Comparison of ENCODE assay signal across 28 cellular contexts in genomic region chr4:1796486-1797204, GRCh38. TPM values are rescaled to one million over a fixed set of nuclear protein-coding genes. Genes with fewer than 3 reads are reported as not detected.
A peak's percentile ranks its signal among the peaks of the same experiment; 100 is the strongest.
DNase-seq lines count a peak whose midpoint lies in the region; ATAC-seq, FAIRE-seq and TF ChIP-seq lines count a peak whose summit lies in the region.
"Had no signal": no experiment of that assay in that cellular context is flagged by ENCODE, and none has a peak within 500 bp of the region (broad histone marks: within the 10 kb centered on the region; RNA-seq: fewer than 3 reads in every experiment).

No MANE protein-coding gene starts in this region.

- 56 to 76% methylated on average over 9 to 14 of the region's 14 CpGs for WGBS in body of pancreas, 2 donors
- WGBS in HepG2 (ENCODE audit: low lambda C conversion rate) = 79% methylated on average over 7 of the region's 14 CpGs
- WGBS in neuronal stem cell (ENCODE audit: extremely low coverage in 2 of 2, insufficient read length in 2 of 2, insufficient replicate concordance in 1 of 2), 2 donors = no CpG with 5 or more reads among the region's 14 CpGs

- TF ChIP-seq EP300 in HepG2 (IDR thresholded peaks at IDR 0.05; ENCODE audit: low read depth in 2 of 2, low read length in 2 of 2) (no peak), HepG2 (CRISPR knock-in tag; IDR thresholded peaks at IDR 0.05; ENCODE audit: borderline replicate concordance) (no peak)

- TF ChIP-seq CTCF in 22Rv1 (IDR thresholded peaks at IDR 0.05) = no peak
- TF ChIP-seq CTCF in body of pancreas (IDR thresholded peaks at IDR 0.05) = no peak
- TF ChIP-seq CTCF in HepG2 (CRISPR knock-in tag; IDR thresholded peaks at IDR 0.05) = no peak
- TF ChIP-seq CTCF in glutamatergic neuron (IDR thresholded peaks at IDR 0.05; ENCODE audit: partially characterized antibody, unreplicated experiment) = no peak

- no peak overlapping the region for H2BK15ac ChIP-seq in neuronal stem cell (ENCODE audit: low read length)

- no peak overlapping the region for H3K14ac ChIP-seq in neuronal stem cell (ENCODE audit: low read length)

- DNase-seq in body of pancreas (no peak), HepG2 (ENCODE audit: low spot score) (no peak), neuronal stem cell (ENCODE audit: low spot score) (no peak), glutamatergic neuron (no peak), NCI-H128 (lab: John Stamatoyannopoulos, UW; ENCODE audit: unreplicated experiment) (no peak), KG1 (lab: John Stamatoyannopoulos, UW) (no peak), activated T-cell treated with anti-CD3 and anti-CD28 coated beads for 4 hours (no peak)
- DNase-seq: 8988T; activated gamma-delta T cell treated with Interleukin-2 at 50 U/mL for 16 hours; activated naive CD8-positive, alpha-beta T cell treated with anti-CD3 and anti-CD28 coated beads, Interleukin-2, amount 10 ng/mL, durations not matched to agents 7 days and 5 days; activated T-cell treated with anti-CD3 and anti-CD28 coated beads, Interleukin-2, amount 50 U/mL, for 4 hours; DMS79 treated with DMSO at 0.1 percent for 48 hours; GDM1; NCI-H1105; NCI-H2029; NK-92 treated with Interleukin-12 subunit alpha and Interleukin-12 subunit beta, amount 100 ng/mL, for 24 hours; PC-3; stimulated activated naive CD4-positive, alpha-beta T cell had no signal

- H2BK5ac ChIP-seq in neuronal stem cell (ENCODE audit: low read length) = peak overlapping the region; percentile 75

- TF ChIP-seq POLR2A in body of pancreas (IDR thresholded peaks at IDR 0.05) (no peak), HepG2 (IDR thresholded peaks at IDR 0.05; ENCODE audit: insufficient read depth in 1 of 2, low read depth in 2 of 2, low read length in 2 of 2) (no peak; a peak in 1 of 4 replicates)

- H3K9ac ChIP-seq in HepG2 (ENCODE audit: insufficient read depth, low read depth, low read length) (peak overlapping the region; percentile 94), neuronal stem cell (ENCODE audit: low read depth, low read length, poor library complexity) (no peak overlapping the region)

- H3K79me2 ChIP-seq in HepG2 (ENCODE audit: insufficient read depth, low read length) = peaks cover 61% of the 10 kb centered on the region

- no peak overlapping the region for H3K4ac ChIP-seq in neuronal stem cell (ENCODE audit: low read length)

- TF ChIP-seq RAD21 in HepG2 (CRISPR knock-in tag; IDR thresholded peaks at IDR 0.05) = no peak

- peaks cover 12% of the 10 kb centered on the region for H3K27me3 Mint-ChIP-seq in glutamatergic neuron (ENCODE audit: unreplicated experiment)

- no peak overlapping the region for H4K8ac ChIP-seq in neuronal stem cell (ENCODE audit: low read depth, low read length)

- H3K27me3 ChIP-seq in body of pancreas (peaks cover 0 to 6% of the 10 kb centered on the region in 2 donors), HepG2 (ENCODE audit: control insufficient read depth in 1 of 2, insufficient read depth in 2 of 2, low read length in 2 of 2) (peaks cover 2 to 5% of the 10 kb centered on the region in 2 experiments; a peak in 3 of 5 replicates), neuronal stem cell (ENCODE audit: control insufficient read depth in 3 of 3, insufficient read depth in 3 of 3, low read depth in 1 of 3, low read length in 3 of 3) (peaks cover 11 to 36% (median 15%) of the 10 kb centered on the region in 3 experiments)

- ATAC-seq in body of pancreas (no peak), HepG2 (no peak)
- ATAC-seq: activated T-cell treated with anti-CD3 and anti-CD28 coated beads, Interleukin-2, amount 50 U/mL, for 4 hours; gastroesophageal sphincter; PC-3; Right ventricle myocardium inferior; SK-N-SH treated with all-trans-retinoic acid at 6 μM for 48 hours had no signal

- peak overlapping the region; percentile 59 for H3K18ac ChIP-seq in neuronal stem cell (ENCODE audit: low read length)

- BruUV-seq in HepG2 (replicated peaks; lab: Mats Ljungman, UMichigan) = no TSS peak

- H2BK120ac ChIP-seq in neuronal stem cell (ENCODE audit: low read depth, low read length) = no peak overlapping the region

- H3K79me1 ChIP-seq in neuronal stem cell (ENCODE audit: low read depth, low read length) = peaks cover 15% of the 10 kb centered on the region

- H3K27ac Mint-ChIP-seq in glutamatergic neuron (ENCODE audit: unreplicated experiment) = no peak overlapping the region
- H3K27ac Mint-ChIP-seq: activated naive CD8-positive, alpha-beta T cell treated with anti-CD3 and anti-CD28 coated beads, Interleukin-2, amount 10 ng/mL, durations not matched to agents 7 days and 5 days; memory B cell; T-helper 1 cell treated with Interleukin-12 subunit alpha and Interleukin-12 subunit beta and Interleukin-4 antibody, amounts not matched to agents 30 μg/mL and 1 μg/mL, for 36 hours had no signal

- H3K9me3 ChIP-seq in body of pancreas (no peaks in the 10 kb centered on the region), HepG2 (ENCODE audit: low read length) (no peaks in the 10 kb centered on the region), neuronal stem cell (replicated peaks in 1 of 2; ENCODE audit: control insufficient read depth in 2 of 2, insufficient read depth in 1 of 2, low read depth in 1 of 2, low read length in 2 of 2) (peaks cover 0 to 2% of the 10 kb centered on the region in 2 donors)
- H3K9me3 ChIP-seq: ascending aorta, gastroesophageal sphincter had no signal

- H3K9me3 Mint-ChIP-seq in glutamatergic neuron (ENCODE audit: unreplicated experiment) = peaks cover 2% of the 10 kb centered on the region
- H3K9me3 Mint-ChIP-seq: activated naive CD8-positive, alpha-beta T cell treated with anti-CD3 and anti-CD28 coated beads, Interleukin-2, amount 10 ng/mL, durations not matched to agents 7 days and 5 days; activated T-cell treated with anti-CD3 and anti-CD28 coated beads, Interleukin-2, amount 50 U/mL, for 4 hours; memory B cell; T-helper 1 cell treated with Interleukin-12 subunit alpha and Interleukin-12 subunit beta and Interleukin-4 antibody, amounts not matched to agents 30 μg/mL and 1 μg/mL, for 36 hours had no signal

- CTCF ChIA-PET in HepG2 (lab: Yijun Ruan, JAX; ENCODE audit: low intra/inter-chr PET ratio, low total read pairs) = interaction anchor here (3.3 kb wide), 1 partner anchor 13 kb away, joined by 11 read pairs; no protein-coding TSS in a partner anchor

- H3K4me2 ChIP-seq in HepG2 (ENCODE audit: low read depth, low read length) (peak overlapping the region; percentile 94), neuronal stem cell (ENCODE audit: insufficient read depth, low read length, poor library complexity, severe bottlenecking) (no peak overlapping the region)

- H3K27ac ChIP-seq in 22Rv1 (peak overlapping the region; percentile 92), body of pancreas (peak overlapping the region in 3 of 4 donors; percentile 51 to 84 (median 72)), HepG2 (ENCODE audit: extremely low read length, insufficient read depth, low read length) (peak overlapping the region; percentile 92), neuronal stem cell (replicated peaks; ENCODE audit: low read length) (no peak overlapping the region)
- H3K27ac ChIP-seq: ascending aorta, gastroesophageal sphincter had no signal

- peaks cover 20% of the 10 kb centered on the region for H4K20me1 ChIP-seq in HepG2 (ENCODE audit: insufficient read depth, low read length)

- H3K36me3 ChIP-seq in body of pancreas (replicated peaks in 1 of 2; ENCODE audit: insufficient read depth in 1 of 2, low read depth in 2 of 2) = no peaks in the 10 kb centered on the region
- peaks cover 12 to 28% of the 10 kb centered on the region in 2 experiments; a peak in 3 of 5 replicates for H3K36me3 ChIP-seq in HepG2 (replicated peaks in 1 of 2; ENCODE audit: control insufficient read depth in 1 of 2, insufficient read depth in 2 of 2, low read length in 2 of 2)
- H3K36me3 ChIP-seq in neuronal stem cell (replicated peaks in 1 of 2; ENCODE audit: control insufficient read depth in 2 of 2, insufficient read depth in 2 of 2, low read length in 2 of 2) = peaks cover 0 to 13% of the 10 kb centered on the region in 2 donors
- H3K36me3 ChIP-seq: ascending aorta, gastroesophageal sphincter had no signal

- no peaks in the 10 kb centered on the region for H3K4me1 Mint-ChIP-seq in glutamatergic neuron (ENCODE audit: low read depth, unreplicated experiment)
- H3K4me1 Mint-ChIP-seq: activated naive CD8-positive, alpha-beta T cell treated with anti-CD3 and anti-CD28 coated beads, Interleukin-2, amount 10 ng/mL, durations not matched to agents 7 days and 5 days; memory B cell had no signal

- POLR2A ChIA-PET in HepG2 (lab: Yijun Ruan, JAX) = interaction anchor here (1.5 to 28.6 kb wide), 5 partner anchors 10 to 76 kb away, joined by 4 to 1258 read pairs (median 48); partner anchors contain the start of genes TACC3 and TMEM129

- intact Hi-C loops in body of pancreas (cut with DNase I) (no loop called here), HepG2 (cut with micrococcal nuclease; ENCODE audit: unreplicated experiment) (loop anchor here (2.0 to 5.0 kb wide), 2 partner anchors 14 to 49 kb away; no protein-coding TSS in a partner anchor)

- peak overlapping the region; percentile 85 for H3K23ac ChIP-seq in neuronal stem cell (ENCODE audit: low read depth, low read length, poor library complexity)

- no peak for FAIRE-seq in HepG2 (lab: Jason Lieb, UNC)
- FAIRE-seq: TTC549, urothelium cell line had no signal

- H3K4me3 ChIP-seq in body of pancreas = no peak overlapping the region
- peak overlapping the region; percentile 94 to 98 (median 95) for H3K4me3 ChIP-seq in HepG2 (replicated peaks in 1 of 3; ENCODE audit: insufficient read depth in 1 of 3, low read depth in 2 of 3, low read length in 3 of 3)
- H3K4me3 ChIP-seq in neuronal stem cell (ENCODE audit: low read length in 2 of 2) = no peak overlapping the region
- H3K4me3 ChIP-seq: ascending aorta, gastroesophageal sphincter had no signal

- H2AFZ ChIP-seq in HepG2 (ENCODE audit: low read length) (no peak overlapping the region), neuronal stem cell (ENCODE audit: low read length) (no peak overlapping the region)

- no peaks in the 10 kb centered on the region for H3K36me3 Mint-ChIP-seq in glutamatergic neuron (ENCODE audit: unreplicated experiment)
- H3K36me3 Mint-ChIP-seq: activated naive CD8-positive, alpha-beta T cell treated with anti-CD3 and anti-CD28 coated beads, Interleukin-2, amount 10 ng/mL, durations not matched to agents 7 days and 5 days; memory B cell had no signal

- H4K91ac ChIP-seq in neuronal stem cell (ENCODE audit: low read depth, low read length, poor library complexity) = no peak overlapping the region

- in situ Hi-C loops in HepG2 (cut with HindIII; ENCODE audit: extremely low pct_ligation_motif_present, low pct_unique_long_range_greater_than_20kb) = no loop called here

- H3K4me1 ChIP-seq in body of pancreas (peaks cover 76% of the 10 kb centered on the region), HepG2 (ENCODE audit: insufficient read depth, low read length) (peaks cover 71% of the 10 kb centered on the region), neuronal stem cell (ENCODE audit: control insufficient read depth in 2 of 2, insufficient read depth in 1 of 2, low read depth in 1 of 2, low read length in 2 of 2) (peaks cover 11 to 19% of the 10 kb centered on the region in 2 donors)

- H2AK5ac ChIP-seq in neuronal stem cell (ENCODE audit: low read depth, low read length) = peak overlapping the region; percentile 90

- H2BK12ac ChIP-seq in neuronal stem cell (ENCODE audit: low read length) = no peak overlapping the region

- no peak overlapping the region for H3K4me3 Mint-ChIP-seq in glutamatergic neuron (ENCODE audit: unreplicated experiment)
- H3K4me3 Mint-ChIP-seq: activated naive CD8-positive, alpha-beta T cell treated with anti-CD3 and anti-CD28 coated beads, Interleukin-2, amount 10 ng/mL, durations not matched to agents 7 days and 5 days; activated T-cell treated with anti-CD3 and anti-CD28 coated beads, Interleukin-2, amount 50 U/mL, for 4 hours; memory B cell; T-helper 1 cell treated with Interleukin-12 subunit alpha and Interleukin-12 subunit beta and Interleukin-4 antibody, amounts not matched to agents 30 μg/mL and 1 μg/mL, for 36 hours had no signal

RNA-seq across cellular contexts. Expression of gene FGFR3, which starts 3.6 kb away (rescaled TPM):
- total RNA-seq in body of pancreas (100 to 1,000 TPM; 114 to 196 TPM), HepG2 (2016; rRNA removed; fragmentation: Illumina TruSeq; extraction: Trizol) (40.2 and 103 TPM in 2 replicates), glutamatergic neuron (ENCODE audit: unreplicated experiment) (11.3 TPM)
- total RNA-seq in HepG2 (2016; cell fraction: cytosol; rRNA removed; fragmentation: Illumina TruSeq; extraction: Trizol; ENCODE audit: low read depth) = 18.3 and 22.4 TPM in 2 replicates
- total RNA-seq in HepG2 (2016; cell fraction: insoluble cytoplasmic fraction; rRNA removed; fragmentation: Illumina TruSeq; extraction: Trizol) = 38.7 and 106 TPM in 2 replicates
- total RNA-seq in HepG2 (2016; cell fraction: membrane; rRNA removed; fragmentation: Illumina TruSeq; extraction: Trizol) = 39.4 and 45.4 TPM in 2 replicates
- total RNA-seq in HepG2 (2016; cell fraction: nucleus; rRNA removed; fragmentation: Illumina TruSeq; extraction: Trizol) = 114 and 144 TPM in 2 replicates
- 109 and 159 TPM in 2 replicates for polyA plus RNA-seq in HepG2 (2011; rRNA removed)
- 87.8 and 132 TPM in 2 replicates for polyA plus RNA-seq in HepG2 (2011; cell fraction: cytosol; rRNA removed)
- polyA plus RNA-seq in HepG2 (2011; cell fraction: nucleus; rRNA removed) = 914 and 1,354 TPM in 2 replicates
- 127 and 140 TPM in 2 replicates for polyA plus RNA-seq in HepG2 (2012)
- 6.7 and 7.6 TPM in 2 replicates for polyA plus RNA-seq in HepG2 (2016; cell fraction: cytosol; fragmentation: Illumina TruSeq; extraction: Trizol; ENCODE audit: low read depth)
- polyA plus RNA-seq in HepG2 (2016; cell fraction: insoluble cytoplasmic fraction; fragmentation: Illumina TruSeq; extraction: Trizol; ENCODE audit: low read depth) = 36.5 and 42.1 TPM in 2 replicates
- polyA plus RNA-seq in HepG2 (2016; cell fraction: membrane; fragmentation: Illumina TruSeq; extraction: Trizol; ENCODE audit: low read depth) = 24.3 and 24.6 TPM in 2 replicates
- polyA plus RNA-seq in HepG2 (2016; cell fraction: nucleus; fragmentation: Illumina TruSeq; extraction: Trizol; ENCODE audit: insufficient read depth, low read depth) = 393 and 407 TPM in 2 replicates
- 7.3 and 222 TPM in 2 replicates for polyA minus RNA-seq in HepG2 (2011; rRNA and poly(A)+ RNA removed; ENCODE audit: low replicate concordance)
- polyA minus RNA-seq in HepG2 (2011; cell fraction: cytosol; rRNA and poly(A)+ RNA removed) = 97.8 and 100 TPM in 2 replicates
- polyA minus RNA-seq in HepG2 (2011; cell fraction: nucleus; rRNA and poly(A)+ RNA removed) = 130 and 153 TPM in 2 replicates
- 7.2 TPM for polyA plus RNA-seq in neuronal stem cell (2013, experiment 1 of 2)
- polyA plus RNA-seq in neuronal stem cell (2013, experiment 2 of 2) = 7.6 TPM
- total RNA-seq: myocyte had no signal

RNA-seq across cellular contexts. Expression of gene LETM1, which starts 59.3 kb away (rescaled TPM):
- total RNA-seq in body of pancreas = 10 to 100 TPM; 23.3 to 52.4 TPM
- total RNA-seq in HepG2 (2016; rRNA removed; fragmentation: Illumina TruSeq; extraction: Trizol) = 29.4 and 41.6 TPM in 2 replicates
- 5.3 and 7.1 TPM in 2 replicates for total RNA-seq in HepG2 (2016; cell fraction: cytosol; rRNA removed; fragmentation: Illumina TruSeq; extraction: Trizol; ENCODE audit: low read depth)
- 25.4 and 43.2 TPM in 2 replicates for total RNA-seq in HepG2 (2016; cell fraction: insoluble cytoplasmic fraction; rRNA removed; fragmentation: Illumina TruSeq; extraction: Trizol)
- 10.6 and 10.8 TPM in 2 replicates for total RNA-seq in HepG2 (2016; cell fraction: membrane; rRNA removed; fragmentation: Illumina TruSeq; extraction: Trizol)
- 39.8 and 46.4 TPM in 2 replicates for total RNA-seq in HepG2 (2016; cell fraction: nucleus; rRNA removed; fragmentation: Illumina TruSeq; extraction: Trizol)
- polyA plus RNA-seq in HepG2 (2011; rRNA removed) = 9.7 and 14.7 TPM in 2 replicates
- 6.3 and 8.5 TPM in 2 replicates for polyA plus RNA-seq in HepG2 (2011; cell fraction: cytosol; rRNA removed)
- 56.2 and 61.1 TPM in 2 replicates for polyA plus RNA-seq in HepG2 (2011; cell fraction: nucleus; rRNA removed)
- polyA plus RNA-seq in HepG2 (2012) = 12.6 and 16.7 TPM in 2 replicates
- polyA plus RNA-seq in HepG2 (2016; cell fraction: cytosol; fragmentation: Illumina TruSeq; extraction: Trizol; ENCODE audit: low read depth) = 1.6 and 2.1 TPM in 2 replicates
- 14.8 and 19.6 TPM in 2 replicates for polyA plus RNA-seq in HepG2 (2016; cell fraction: insoluble cytoplasmic fraction; fragmentation: Illumina TruSeq; extraction: Trizol; ENCODE audit: low read depth)
- polyA plus RNA-seq in HepG2 (2016; cell fraction: membrane; fragmentation: Illumina TruSeq; extraction: Trizol; ENCODE audit: low read depth) = 3.7 and 4.3 TPM in 2 replicates
- 74.4 and 84.9 TPM in 2 replicates for polyA plus RNA-seq in HepG2 (2016; cell fraction: nucleus; fragmentation: Illumina TruSeq; extraction: Trizol; ENCODE audit: insufficient read depth, low read depth)
- 41.3 and 51.6 TPM in 2 replicates for polyA minus RNA-seq in HepG2 (2011; rRNA and poly(A)+ RNA removed; ENCODE audit: low replicate concordance)
- 26.3 and 30.1 TPM in 2 replicates for polyA minus RNA-seq in HepG2 (2011; cell fraction: cytosol; rRNA and poly(A)+ RNA removed)
- polyA minus RNA-seq in HepG2 (2011; cell fraction: nucleus; rRNA and poly(A)+ RNA removed) = 21.1 and 31.3 TPM in 2 replicates
- 12.8 TPM for polyA plus RNA-seq in neuronal stem cell (2013, experiment 1 of 2)
- polyA plus RNA-seq in neuronal stem cell (2013, experiment 2 of 2) = 13.8 TPM
- total RNA-seq in glutamatergic neuron (ENCODE audit: unreplicated experiment) = 48.5 TPM

Comparison
In these comparisons a context has a peak if more than half of its experiments do, and no peak if none do; other contexts are left out.
1. H3K4me3 ChIP-seq: peak in HepG2 (3 of 3); none in body of pancreas (0 of 2) and neuronal stem cell (0 of 2).